ENCODE assay signal across 14 cellular contexts in the genomic region with DNA sequence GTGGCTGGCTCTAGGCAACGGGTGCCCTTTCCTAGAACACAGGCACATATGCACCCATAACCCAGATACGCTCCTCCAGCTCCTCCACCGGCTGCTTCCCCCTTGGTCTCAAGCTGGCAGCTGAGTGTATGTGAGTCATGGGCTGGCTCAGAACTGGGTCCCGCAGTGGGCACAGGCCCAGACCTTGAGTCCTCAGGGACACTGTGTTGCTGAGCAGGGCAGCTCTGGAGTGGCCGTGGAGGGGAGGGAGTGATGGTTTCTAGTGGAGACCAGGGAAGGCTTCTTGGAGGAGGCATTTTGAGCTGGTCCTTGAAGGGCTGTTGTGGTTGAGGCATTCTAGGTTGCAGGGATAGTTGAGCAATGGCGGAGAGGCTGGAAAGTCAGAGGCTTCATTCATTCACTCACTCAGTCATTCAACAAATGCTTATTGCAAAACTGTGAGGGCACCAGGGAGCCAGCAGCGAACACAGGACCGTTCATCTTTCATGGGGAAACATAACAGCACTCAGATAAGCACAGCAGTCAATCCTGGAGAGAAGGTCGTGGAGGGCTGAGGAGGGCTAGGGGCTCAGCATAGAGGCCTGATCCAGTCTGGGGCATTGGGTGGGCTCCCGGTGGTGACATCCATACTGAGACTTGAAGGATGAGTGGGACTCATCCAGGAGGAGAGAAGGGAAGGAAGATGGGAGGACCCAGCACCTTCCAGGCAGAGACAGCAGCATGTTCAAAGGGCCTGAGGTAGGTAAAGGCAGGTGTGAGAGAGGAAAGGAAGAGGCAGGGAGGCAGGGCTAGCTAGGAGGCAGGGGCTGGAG. TPM values are rescaled to one million over a fixed set of nuclear protein-coding genes. Genes with fewer than 3 reads are reported as not detected.
DNase-seq lines count a peak whose midpoint lies in the region; ATAC-seq, FAIRE-seq and TF ChIP-seq lines count a peak whose summit lies in the region.
"Had no signal": no experiment of that assay in that cellular context is flagged by ENCODE, and none has a peak within 500 bp of the region (broad histone marks: within the 10 kb centered on the region; RNA-seq: fewer than 3 reads in every experiment).

No MANE protein-coding gene starts in this region.

- H3K4me1 ChIP-seq in heart left ventricle, result peaks cover 0 to 23% (median 9%) of the 10 kb centered on the region in 12 donors

- no peaks in the 10 kb centered on the region for H3K9me3 ChIP-seq in heart left ventricle
- H3K9me3 ChIP-seq: HAP-1 had no signal

- H3K27ac ChIP-seq in heart left ventricle, result peak overlapping the region in 1 of 12 donors; percentile 23
- peak overlapping the region; percentile 11 for H3K27ac ChIP-seq in temporal lobe (ENCODE audit: low read depth, low read length)
- H3K27ac ChIP-seq: C4-2B had no signal

- H3K9me3 Mint-ChIP-seq in activated T-cell treated with anti-CD3 and anti-CD28 coated beads, Interleukin-2, amount 50 U/mL, for 4 hours, result no peaks in the 10 kb centered on the region
- no peaks in the 10 kb centered on the region for H3K9me3 Mint-ChIP-seq in activated naive CD8-positive, alpha-beta T cell treated with anti-CD3 and anti-CD28 coated beads for 36 hours
- H3K9me3 Mint-ChIP-seq: stimulated activated naive CD8-positive, alpha-beta T cell treated with anti-CD3 and anti-CD28 coated beads, Interleukin-15, Interleukin-2, amounts not matched to agents 100 ng/mL and 50 ng/mL, for 24 hours had no signal

- intact Hi-C loops in heart left ventricle (cut with DNase I), result no loop called here

- peaks cover 0 to 51% (median 41%) of the 10 kb centered on the region in 9 donors for H3K36me3 ChIP-seq in heart left ventricle

- H3K4me3 Mint-ChIP-seq in activated T-cell treated with anti-CD3 and anti-CD28 coated beads, Interleukin-2, amount 50 U/mL, for 4 hours, result peak overlapping the region; percentile 82
- H3K4me3 Mint-ChIP-seq in activated naive CD8-positive, alpha-beta T cell treated with anti-CD3 and anti-CD28 coated beads for 36 hours, result peak overlapping the region; percentile 9

- no peaks in the 10 kb centered on the region for H3K27me3 ChIP-seq in heart left ventricle

- no peak for TF ChIP-seq POLR2A in heart left ventricle (IDR thresholded peaks at IDR 0.05)
- TF ChIP-seq POLR2A in GM12892 (IDR thresholded peaks at IDR 0.05; ENCODE audit: low read depth, low read length), result no peak

- 71 to 77% (median 72%) methylated on average over 10 of the region's 10 CpGs for WGBS in heart left ventricle, 4 donors

- no peak for ATAC-seq in activated T-cell treated with anti-CD3 and anti-CD28 coated beads, Interleukin-2, amount 50 U/mL, for 4 hours
- peak; percentile 23 to 61 (median 42) for ATAC-seq in heart left ventricle
- ATAC-seq: left lobe of liver had no signal

- FAIRE-seq in GM12892 (lab: Jason Lieb, UNC), result no peak
- FAIRE-seq: small intestine had no signal

- no peaks in the 10 kb centered on the region for H3K27me3 Mint-ChIP-seq in activated T-cell treated with anti-CD3 and anti-CD28 coated beads, Interleukin-2, amount 50 U/mL, for 4 hours (ENCODE audit: low read depth)
- H3K27me3 Mint-ChIP-seq in activated naive CD8-positive, alpha-beta T cell treated with anti-CD3 and anti-CD28 coated beads for 36 hours, result no peaks in the 10 kb centered on the region
- H3K27me3 Mint-ChIP-seq: stimulated activated naive CD8-positive, alpha-beta T cell treated with anti-CD3 and anti-CD28 coated beads, Interleukin-15, Interleukin-2, amounts not matched to agents 100 ng/mL and 50 ng/mL, for 24 hours had no signal

- H3K27ac Mint-ChIP-seq in activated naive CD8-positive, alpha-beta T cell treated with anti-CD3 and anti-CD28 coated beads for 36 hours, result no peak overlapping the region

- H3K4me1 Mint-ChIP-seq in activated T-cell treated with anti-CD3 and anti-CD28 coated beads, Interleukin-2, amount 50 U/mL, for 4 hours (ENCODE audit: low read depth), result peaks cover 21% of the 10 kb centered on the region
- H3K4me1 Mint-ChIP-seq in activated naive CD8-positive, alpha-beta T cell treated with anti-CD3 and anti-CD28 coated beads for 36 hours, result peaks cover 22% of the 10 kb centered on the region

- peaks cover 17% of the 10 kb centered on the region for H3K36me3 Mint-ChIP-seq in activated T-cell treated with anti-CD3 and anti-CD28 coated beads, Interleukin-2, amount 50 U/mL, for 4 hours (ENCODE audit: insufficient read depth)
- peaks cover 17% of the 10 kb centered on the region for H3K36me3 Mint-ChIP-seq in activated naive CD8-positive, alpha-beta T cell treated with anti-CD3 and anti-CD28 coated beads for 36 hours

- no peak overlapping the region for H3K4me3 ChIP-seq in heart left ventricle
- H3K4me3 ChIP-seq: HAP-1 had no signal

- no peak for TF ChIP-seq CTCF in heart left ventricle (IDR thresholded peaks at IDR 0.05)

- DNase-seq in activated T-cell treated with anti-CD3 and anti-CD28 coated beads, Interleukin-2, amount 50 U/mL, for 4 hours, result no peak
- DNase-seq in activated T-cell treated with anti-CD3 and anti-CD28 coated beads, Interleukin-2, amount 50 U/mL, for 1 hour, result no peak
- no peak for DNase-seq in activated naive CD8-positive, alpha-beta T cell treated with anti-CD3 and anti-CD28 coated beads for 36 hours
- peak in 3 of 5 donors; percentile 74 to 86 (median 75) for DNase-seq in heart left ventricle
- no peak for DNase-seq in 8988T
- no peak for DNase-seq in NCI-H1436 treated with DMSO at 0.1 percent for 48 hours (lab: John Stamatoyannopoulos, UW)
- DNase-seq in GM12892 (ENCODE audit: insufficient read length), result no peak
- DNase-seq: NCI-H2029, small intestine had no signal

RNA-seq across cellular contexts. Expression of a gene that starts 2.4 kb away (rescaled TPM):
- total RNA-seq in activated T-cell treated with anti-CD3 and anti-CD28 coated beads, Interleukin-2, amount 50 U/mL, for 4 hours, result 10 to 100 TPM; 71.0 to 72.7 (median 71.6) TPM
- 10 to 100 TPM; 74.1 to 77.3 TPM for total RNA-seq in activated naive CD8-positive, alpha-beta T cell treated with anti-CD3 and anti-CD28 coated beads for 36 hours
- 100 to 1,000 TPM in 2 of 9 donors, 10 to 100 TPM in 7; 29.9 to 280 (median 46.4) TPM for total RNA-seq in heart left ventricle
- 100 to 1,000 TPM in 1 of 2 donors, 10 to 100 TPM in 1; 47.3 to 122 TPM for polyA plus RNA-seq in heart left ventricle
- 44.7 TPM for total RNA-seq in temporal lobe
- 27.5 TPM for polyA plus RNA-seq in GM12892 (2012; ENCODE audit: missing spikeins)

RNA-seq across cellular contexts. Expression of a gene that starts 13.2 kb away (rescaled TPM):
- total RNA-seq in activated T-cell treated with anti-CD3 and anti-CD28 coated beads, Interleukin-2, amount 50 U/mL, for 4 hours, result not detected
- not detected for total RNA-seq in activated naive CD8-positive, alpha-beta T cell treated with anti-CD3 and anti-CD28 coated beads for 36 hours
- 1 to 10 TPM in 1 of 9 donors, not detected in 8; 5.8 TPM for total RNA-seq in heart left ventricle
- polyA plus RNA-seq in heart left ventricle, result 1 to 10 TPM in 1 of 2 donors, not detected in 1; 1.1 TPM
- total RNA-seq in temporal lobe, result 0.25 TPM
- polyA plus RNA-seq in GM12892 (2012; ENCODE audit: missing spikeins), result not detected

RNA-seq across cellular contexts. Expression of a gene that starts 29.0 kb away (rescaled TPM):
- total RNA-seq in activated T-cell treated with anti-CD3 and anti-CD28 coated beads, Interleukin-2, amount 50 U/mL, for 4 hours, result 100 to 1,000 TPM; 117 to 128 (median 124) TPM
- total RNA-seq in activated naive CD8-positive, alpha-beta T cell treated with anti-CD3 and anti-CD28 coated beads for 36 hours, result 10 to 100 TPM; 86.8 to 91.3 TPM
- total RNA-seq in heart left ventricle (100 to 1,000 TPM in 1 of 9 donors, 10 to 100 TPM in 8; 42.6 to 101 (median 79.3) TPM), temporal lobe (23.6 TPM)
- polyA plus RNA-seq in heart left ventricle, result 10 to 100 TPM; 43.7 to 53.8 TPM
- polyA plus RNA-seq in GM12892 (2012; ENCODE audit: missing spikeins), result 38.6 TPM

RNA-seq across cellular contexts. Expression of a gene that starts 34.9 kb away (rescaled TPM):
- total RNA-seq in activated T-cell treated with anti-CD3 and anti-CD28 coated beads, Interleukin-2, amount 50 U/mL, for 4 hours, result 100 to 1,000 TPM; 123 to 132 (median 123) TPM
- total RNA-seq in activated naive CD8-positive, alpha-beta T cell treated with anti-CD3 and anti-CD28 coated beads for 36 hours, result 10 to 100 TPM; 63.3 to 66.1 TPM
- 100 to 1,000 TPM; 116 to 166 (median 139) TPM for total RNA-seq in heart left ventricle
- 100 to 1,000 TPM; 143 to 179 TPM for polyA plus RNA-seq in heart left ventricle
- total RNA-seq in temporal lobe, result 40.1 TPM
- 49.9 TPM for polyA plus RNA-seq in GM12892 (2012; ENCODE audit: missing spikeins)

RNA-seq across cellular contexts. Expression of a gene that starts 40.8 kb away (rescaled TPM):
- under 1 TPM; 0.32 to 0.43 (median 0.40) TPM for total RNA-seq in activated T-cell treated with anti-CD3 and anti-CD28 coated beads, Interleukin-2, amount 50 U/mL, for 4 hours
- under 1 TPM; 0.37 to 0.58 TPM for total RNA-seq in activated naive CD8-positive, alpha-beta T cell treated with anti-CD3 and anti-CD28 coated beads for 36 hours
- total RNA-seq in heart left ventricle (10 to 100 TPM in 1 of 9 donors, 1 to 10 TPM in 8; 1.6 to 17.2 (median 3.6) TPM), temporal lobe (108 TPM)
- polyA plus RNA-seq in heart left ventricle, result 1 to 10 TPM; 2.2 to 7.7 TPM
- 0.36 TPM for polyA plus RNA-seq in GM12892 (2012; ENCODE audit: missing spikeins)

Comparison
In these comparisons a context has a peak if more than half of its experiments do, and no peak if none do; other contexts are left out.
1. ATAC-seq: peak in heart left ventricle (4 of 4); none in activated T-cell treated with anti-CD3 and anti-CD28 coated beads, Interleukin-2, amount 50 U/mL, for 4 hours (0 of 2).
2. DNase-seq: peak in heart left ventricle (3 of 5); none in activated T-cell treated with anti-CD3 and anti-CD28 coated beads, Interleukin-2, amount 50 U/mL, for 4 hours (single experiment), activated T-cell treated with anti-CD3 and anti-CD28 coated beads, Interleukin-2, amount 50 U/mL, for 1 hour (single experiment), activated naive CD8-positive, alpha-beta T cell treated with anti-CD3 and anti-CD28 coated beads for 36 hours (single experiment), 8988T (single experiment), NCI-H1436 treated with DMSO at 0.1 percent for 48 hours (single experiment) and GM12892 (single experiment).